ENCODE assay signal across 9 cellular contexts in genomic region chr16:3022697-3023414, GRCh38. TPM values are rescaled to one million over a fixed set of nuclear protein-coding genes. Genes with fewer than 3 reads are reported as not detected.
DNase-seq lines count a peak whose midpoint lies in the region; ATAC-seq and TF ChIP-seq lines count a peak whose summit lies in the region.
"Had no signal": no experiment of that assay in that cellular context is flagged by ENCODE, and none has a peak within 500 bp of the region (broad histone marks: within the 10 kb centered on the region; RNA-seq: fewer than 3 reads in every experiment).

No MANE protein-coding gene starts in this region.

- TF ChIP-seq CTCF in WTC11 (IDR thresholded peaks at IDR 0.05) (no peak), foreskin fibroblast (IDR thresholded peaks at IDR 0.05; ENCODE audit: low read depth, low read length) (no peak), GM13976 (IDR thresholded peaks at IDR 0.05; ENCODE audit: borderline replicate concordance, control extremely low read depth, extremely low read depth, insufficient read depth, missing control alignments) (no peak)

- peaks cover 18% of the 10 kb centered on the region for H3K36me3 Mint-ChIP-seq in WTC11

- H3K4me3 ChIP-seq in foreskin fibroblast (ENCODE audit: low read depth in 1 of 2, low read length in 2 of 2) (peak overlapping the region; percentile 83 to 89), skeletal muscle cell (ENCODE audit: low read depth, low read length) (peak overlapping the region; percentile 69)

- ATAC-seq in WTC11 (no peak), HG02610 (IDR thresholded peaks at IDR 0.05; ENCODE audit: unreplicated experiment) (no peak)

- H3K4me1 Mint-ChIP-seq in WTC11, result peaks cover 41% of the 10 kb centered on the region

- POLR2A ChIA-PET in WTC11 (lab: Charles Lee), result interaction anchor here (0.6 to 17.1 kb wide), 7 partner anchors 9 to 1231 kb away, joined by 3 to 502 read pairs (median 4); partner anchors contain the start of genes CLDN9 and ZSCAN10

- peak overlapping the region; percentile 99 for H3K27ac Mint-ChIP-seq in WTC11

- peak overlapping the region; percentile 86 for H3K4me3 Mint-ChIP-seq in WTC11

- in situ Hi-C loops in GM13976 (cut with MboI; ENCODE audit: low sequenced_read_pairs, unreplicated experiment), result no loop called here

- DNase-seq in activated CD8-positive, alpha-beta memory T cell treated with anti-CD3 and anti-CD28 coated beads for 24 hours, result peak; percentile 75
- DNase-seq in activated CD8-positive, alpha-beta memory T cell treated with anti-CD3 and anti-CD28 coated beads, Interleukin-2, amount 50 U/mL, for 48 hours, result no peak
- DNase-seq in WTC11 (ENCODE audit: low spot score) (no peak), foreskin fibroblast (peak; percentile 41 to 69), skeletal muscle cell (ENCODE audit: low read depth) (peak; percentile 39), NCI-H748 treated with DMSO at 0.1 percent for 48 hours (lab: John Stamatoyannopoulos, UW) (no peak), GM13976 (ENCODE audit: low spot score) (no peak)

- CTCF ChIA-PET in WTC11 (lab: Charles Lee), result interaction anchor here (0.7 to 8.6 kb wide), 11 partner anchors 8 to 128 kb away, joined by 3 to 360 read pairs (median 6); partner anchors contain the start of genes CLDN9 and FLYWCH1

- H3K9me3 Mint-ChIP-seq in WTC11, result no peaks in the 10 kb centered on the region

- peaks cover 2% of the 10 kb centered on the region; the same call in 1 of the 2 replicates for H3K27me3 Mint-ChIP-seq in WTC11 (ENCODE audit: low read depth)

TF ChIP-seq in WTC11, 78 proteins besides CTCF, POLR2A, EP300 and RAD21:
- peak; percentile 75 for TF ChIP-seq NFATC4 (CRISPR knock-in tag; IDR thresholded peaks at IDR 0.05)
- TF ChIP-seq CREB1 (CRISPR knock-in tag; IDR thresholded peaks at IDR 0.05), result peak; percentile 57; the same call in 1 of the 2 replicates
- TF ChIP-seq NR2C2 (CRISPR knock-in tag; IDR thresholded peaks at IDR 0.05), result 0 out of 2 replicates have a peak, but pooled peaks have one; percentile 12
- TF ChIP-seq SOX15 (CRISPR knock-in tag; IDR thresholded peaks at IDR 0.05), result no peak
- no peak for TF ChIP-seq AFF4 (CRISPR knock-in tag; IDR thresholded peaks at IDR 0.05; ENCODE audit: borderline replicate concordance)
- TF ChIP-seq ARID4B (CRISPR knock-in tag; IDR thresholded peaks at IDR 0.05; ENCODE audit: borderline replicate concordance), result no peak
- peak; percentile 35; the same call in 1 of the 2 replicates for TF ChIP-seq ESRRA (CRISPR knock-in tag; IDR thresholded peaks at IDR 0.05; ENCODE audit: borderline replicate concordance)
- 0 out of 2 replicates have a peak, but pooled peaks have one; percentile 16 for TF ChIP-seq GABPB1 (CRISPR knock-in tag; IDR thresholded peaks at IDR 0.05)
- no peak for TF ChIP-seq ATF3 (CRISPR knock-in tag; conservative IDR thresholded peaks at IDR 0.05)
- TF ChIP-seq FOXK1 (CRISPR knock-in tag; IDR thresholded peaks at IDR 0.05), result 0 out of 2 replicates have a peak, but pooled peaks have one; percentile 13

RNA-seq across cellular contexts. Expression of gene HCFC1R1, which starts 0.9 kb away (rescaled TPM):
- 76.0 to 84.0 TPM (median 83.2 TPM) in 3 replicates for total RNA-seq in WTC11 (2021)

RNA-seq across cellular contexts. Expression of gene THOC6, which starts 1.0 kb away (rescaled TPM):
- 76.5 to 94.2 TPM (median 88.7 TPM) in 3 replicates for total RNA-seq in WTC11 (2021)

RNA-seq across cellular contexts. Expression of gene TNFRSF12A, which starts 2.7 kb away (rescaled TPM):
- 78.9 to 87.0 TPM (median 79.5 TPM) in 3 replicates for total RNA-seq in WTC11 (2021)

RNA-seq across cellular contexts. Expression of gene CLDN6, which starts 4.9 kb away (rescaled TPM):
- 746 to 778 TPM (median 775 TPM) in 3 replicates for total RNA-seq in WTC11 (2021)
- total RNA-seq: dermis microvascular lymphatic vessel endothelial cell had no signal

RNA-seq across cellular contexts. Expression of gene CLDN9, which starts 10.1 kb away (rescaled TPM):
- total RNA-seq in WTC11 (2021), result 0.87 to 1.1 TPM (median 0.92 TPM) in 3 replicates
- total RNA-seq: dermis microvascular lymphatic vessel endothelial cell had no signal

Comparison
In these comparisons a context has a peak if more than half of its experiments do, and no peak if none do; other contexts are left out.
1. DNase-seq: peak in activated CD8-positive, alpha-beta memory T cell treated with anti-CD3 and anti-CD28 coated beads for 24 hours (single experiment), foreskin fibroblast (2 of 2) and skeletal muscle cell (single experiment); none in activated CD8-positive, alpha-beta memory T cell treated with anti-CD3 and anti-CD28 coated beads, Interleukin-2, amount 50 U/mL, for 48 hours (single experiment), WTC11 (single experiment), NCI-H748 treated with DMSO at 0.1 percent for 48 hours (single experiment) and GM13976 (single experiment).